1 cellular context compared by ENCODE assay signal in the genomic region with DNA sequence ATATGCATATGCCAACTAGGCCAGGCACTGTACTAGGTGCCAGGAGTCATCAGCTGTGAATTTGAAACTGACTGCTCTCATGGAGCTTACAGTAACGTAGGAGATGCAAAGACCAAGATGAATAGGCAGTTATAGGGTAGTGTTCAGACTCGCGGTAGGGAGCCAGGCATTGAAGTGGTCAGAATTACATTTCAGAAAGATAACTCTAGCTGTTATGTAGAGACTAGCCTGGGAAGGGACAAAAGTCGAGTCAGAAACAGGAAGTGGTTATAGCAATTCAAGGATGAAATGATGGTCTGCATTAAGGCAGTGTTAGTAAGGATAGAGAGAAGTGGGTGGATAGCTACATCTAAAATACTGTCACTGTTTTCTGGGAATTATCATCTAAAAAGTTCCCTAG.
TF ChIP-seq lines count a peak whose summit lies in the region.

No MANE protein-coding gene starts in this region.

TF ChIP-seq in GM12878, 131 proteins besides CTCF, POLR2A, EP300 and RAD21:
- TF ChIP-seq SPI1 (IDR thresholded peaks at IDR 0.05; ENCODE audit: borderline replicate concordance, insufficient read depth, low read depth, low read length): peak; percentile 55
- TF ChIP-seq STAT3 (IDR thresholded peaks at IDR 0.05; ENCODE audit: low read depth, low read length): no peak
